Comparison of ENCODE assay signal across 7 cellular contexts in the genomic region with DNA sequence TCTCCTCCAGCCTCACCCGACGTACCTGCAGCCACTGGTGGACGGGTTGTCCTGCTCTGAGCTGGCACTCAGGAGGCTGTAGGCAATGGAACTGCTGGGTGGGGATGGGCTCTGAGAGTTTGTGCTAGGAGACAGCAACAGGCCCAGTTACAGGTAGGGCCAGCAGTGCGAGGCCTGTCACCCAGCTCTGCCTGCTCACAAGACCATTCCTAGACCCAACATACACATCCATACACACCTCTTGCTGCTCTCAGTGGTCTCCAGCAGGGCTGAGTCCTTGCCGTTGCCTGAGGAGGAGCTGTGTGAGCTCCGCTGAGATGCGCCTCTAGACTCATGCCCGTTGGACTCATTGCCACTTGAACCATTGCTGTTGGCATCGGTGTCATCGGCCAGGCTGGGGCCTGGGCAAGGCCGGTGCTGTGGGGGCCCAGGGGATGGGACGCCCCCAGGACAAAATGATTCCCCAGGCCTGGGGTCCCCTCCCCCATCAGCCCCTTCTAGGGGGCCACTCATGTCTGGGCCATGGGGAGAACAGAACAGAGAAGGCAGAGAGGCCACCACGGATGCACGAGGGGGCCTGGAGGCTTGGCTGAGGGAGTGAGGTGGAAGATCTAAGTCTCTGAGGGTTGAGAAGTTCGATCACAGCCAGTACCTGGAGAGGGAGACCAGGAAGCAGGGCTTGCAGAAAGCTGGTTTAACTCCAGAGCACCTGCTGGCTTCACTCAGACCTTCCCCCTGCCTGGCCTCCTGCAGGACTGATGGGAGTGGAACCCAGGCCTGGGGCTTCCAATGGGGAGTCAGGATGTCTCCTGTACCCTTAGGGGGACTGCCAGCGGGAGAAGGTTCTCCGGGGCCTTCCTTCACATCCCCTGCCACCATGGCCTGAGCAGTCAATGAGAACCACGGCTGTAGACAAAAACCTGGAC. TPM values are rescaled to one million over a fixed set of nuclear protein-coding genes. Genes with fewer than 3 reads are reported as not detected.
DNase-seq lines count a peak whose midpoint lies in the region; ATAC-seq and TF ChIP-seq lines count a peak whose summit lies in the region.
"Had no signal": no experiment of that assay in that cellular context is flagged by ENCODE, and none has a peak within 500 bp of the region (broad histone marks: within the 10 kb centered on the region; RNA-seq: fewer than 3 reads in every experiment).

No MANE protein-coding gene starts in this region.

- no peaks in the 10 kb centered on the region for H3K27me3 ChIP-seq in esophagus squamous epithelium
- H3K27me3 ChIP-seq in thoracic aorta (replicated peaks; ENCODE audit: insufficient read depth) = no peaks in the 10 kb centered on the region

- peak overlapping the region in 1 of 2 donors; percentile 58 for H3K4me3 Mint-ChIP-seq in activated T-cell treated with anti-CD3 and anti-CD28 coated beads, Interleukin-2, amount 50 U/mL, for 72 hours

- H3K4me3 ChIP-seq in esophagus squamous epithelium (peak overlapping the region; percentile 81 to 94 (median 82)), thoracic aorta (peak overlapping the region; percentile 76)

- peaks cover 5 to 24% of the 10 kb centered on the region in 2 donors for H3K36me3 Mint-ChIP-seq in activated T-cell treated with anti-CD3 and anti-CD28 coated beads, Interleukin-2, amount 50 U/mL, for 72 hours (ENCODE audit: insufficient read depth in 2 of 2)

- TF ChIP-seq POLR2A in esophagus squamous epithelium (IDR thresholded peaks at IDR 0.05) = no peak

- intact Hi-C loops in esophagus squamous epithelium (cut with DNase I) = no loop called here

- peak overlapping the region; percentile 99 to 100 (median 100) for H3K27ac ChIP-seq in esophagus squamous epithelium
- H3K27ac ChIP-seq in thoracic aorta = peak overlapping the region; percentile 100

- H3K36me3 ChIP-seq in esophagus squamous epithelium (peaks cover 52 to 65% (median 59%) of the 10 kb centered on the region in 3 donors), thoracic aorta (peaks cover 53% of the 10 kb centered on the region)

- H3K4me1 ChIP-seq in esophagus squamous epithelium (peaks cover 28 to 93% (median 31%) of the 10 kb centered on the region in 3 donors), thoracic aorta (ENCODE audit: control insufficient read depth in 1 of 2, low read depth in 2 of 2) (peaks cover 18 to 48% of the 10 kb centered on the region in 2 donors)

- H3K9me3 ChIP-seq in esophagus squamous epithelium (no peaks in the 10 kb centered on the region), thoracic aorta (no peaks in the 10 kb centered on the region)

- no peaks in the 10 kb centered on the region for H3K9me3 Mint-ChIP-seq in activated T-cell treated with anti-CD3 and anti-CD28 coated beads, Interleukin-2, amount 50 U/mL, for 72 hours

- ATAC-seq in activated T-cell treated with anti-CD3 and anti-CD28 coated beads, Interleukin-2, amount 50 U/mL, for 72 hours (replicated peaks in 1 of 2) = no peak
- ATAC-seq in thoracic aorta (ENCODE audit: insufficient number of reproducible peaks, low FRiP score, low read depth) = no peak

- DNase-seq in activated T-cell treated with anti-CD3 and anti-CD28 coated beads, Interleukin-2, amount 50 U/mL, for 72 hours = no peak
- no peak for DNase-seq in activated T-cell treated with anti-CD3 and anti-CD28 coated beads for 4 hours
- DNase-seq in esophagus squamous epithelium (lab: John Stamatoyannopoulos, UW) = no peak
- DNase-seq in thoracic aorta (ENCODE audit: low spot score) = no peak
- no peak for DNase-seq in T-helper 9 cell
- no peak for DNase-seq in Kasumi-1 (lab: John Stamatoyannopoulos, UW)

- H3K27ac Mint-ChIP-seq in activated T-cell treated with anti-CD3 and anti-CD28 coated beads, Interleukin-2, amount 50 U/mL, for 72 hours = peak overlapping the region; percentile 52

- no peaks in the 10 kb centered on the region for H3K27me3 Mint-ChIP-seq in activated T-cell treated with anti-CD3 and anti-CD28 coated beads, Interleukin-2, amount 50 U/mL, for 72 hours (ENCODE audit: low read depth)

- TF ChIP-seq CTCF in esophagus squamous epithelium (IDR thresholded peaks at IDR 0.05) = no peak
- TF ChIP-seq CTCF in thoracic aorta (IDR thresholded peaks at IDR 0.05) = no peak

- H3K4me1 Mint-ChIP-seq in activated T-cell treated with anti-CD3 and anti-CD28 coated beads, Interleukin-2, amount 50 U/mL, for 72 hours (ENCODE audit: low read depth) = peaks cover 11% of the 10 kb centered on the region

- WGBS in esophagus squamous epithelium, 2 donors = 70 to 86% methylated on average over 6 to 7 of the region's 18 CpGs

RNA-seq across cellular contexts. Expression of a gene that starts 1.7 kb away (rescaled TPM):
- total RNA-seq in activated T-cell treated with anti-CD3 and anti-CD28 coated beads, Interleukin-2, amount 50 U/mL, for 72 hours = 10 to 100 TPM; 58.2 to 78.5 TPM
- total RNA-seq in esophagus squamous epithelium (10 to 100 TPM; 33.6 to 95.0 (median 56.3) TPM), thoracic aorta (100 to 1,000 TPM; 175 to 292 TPM)

RNA-seq across cellular contexts. Expression of a gene that starts 12.3 kb away (rescaled TPM):
- 10 to 100 TPM; 71.3 to 73.6 TPM for total RNA-seq in activated T-cell treated with anti-CD3 and anti-CD28 coated beads, Interleukin-2, amount 50 U/mL, for 72 hours
- total RNA-seq in esophagus squamous epithelium = 10 to 100 TPM in 3 of 4 donors, 1 to 10 TPM in 1; 6.2 to 20.4 (median 12.0) TPM
- 10 to 100 TPM; 36.0 to 50.3 TPM for total RNA-seq in thoracic aorta

RNA-seq across cellular contexts. Expression of a gene that starts 25.7 kb away (rescaled TPM):
- 10 to 100 TPM; 45.1 to 50.8 TPM for total RNA-seq in activated T-cell treated with anti-CD3 and anti-CD28 coated beads, Interleukin-2, amount 50 U/mL, for 72 hours
- total RNA-seq in esophagus squamous epithelium = 10 to 100 TPM; 12.7 to 21.7 (median 15.5) TPM
- 10 to 100 TPM in 1 of 2 donors, 1 to 10 TPM in 1; 8.4 to 32.1 TPM for total RNA-seq in thoracic aorta

RNA-seq across cellular contexts. Expression of a gene that starts 26.6 kb away (rescaled TPM):
- 1 to 10 TPM; 1.5 to 4.3 TPM for total RNA-seq in activated T-cell treated with anti-CD3 and anti-CD28 coated beads, Interleukin-2, amount 50 U/mL, for 72 hours
- total RNA-seq in esophagus squamous epithelium (not detected), thoracic aorta (not detected)

RNA-seq across cellular contexts. Expression of a gene that starts 32.1 kb away (rescaled TPM):
- total RNA-seq in activated T-cell treated with anti-CD3 and anti-CD28 coated beads, Interleukin-2, amount 50 U/mL, for 72 hours = not detected
- total RNA-seq in esophagus squamous epithelium = 1 to 10 TPM in 2 of 4 donors, under 1 TPM in 1, not detected in 1; 0.30 to 8.8 (median 2.2) TPM
- not detected for total RNA-seq in thoracic aorta
- total RNA-seq: T-helper 2 cell treated with Interferon-gamma antibody and Interleukin-4, amounts not matched to agents 100 ng/mL and 5 ng/mL, for 36 hours had no signal
